2 cellular contexts compared by ENCODE assay signal in the genomic region with DNA sequence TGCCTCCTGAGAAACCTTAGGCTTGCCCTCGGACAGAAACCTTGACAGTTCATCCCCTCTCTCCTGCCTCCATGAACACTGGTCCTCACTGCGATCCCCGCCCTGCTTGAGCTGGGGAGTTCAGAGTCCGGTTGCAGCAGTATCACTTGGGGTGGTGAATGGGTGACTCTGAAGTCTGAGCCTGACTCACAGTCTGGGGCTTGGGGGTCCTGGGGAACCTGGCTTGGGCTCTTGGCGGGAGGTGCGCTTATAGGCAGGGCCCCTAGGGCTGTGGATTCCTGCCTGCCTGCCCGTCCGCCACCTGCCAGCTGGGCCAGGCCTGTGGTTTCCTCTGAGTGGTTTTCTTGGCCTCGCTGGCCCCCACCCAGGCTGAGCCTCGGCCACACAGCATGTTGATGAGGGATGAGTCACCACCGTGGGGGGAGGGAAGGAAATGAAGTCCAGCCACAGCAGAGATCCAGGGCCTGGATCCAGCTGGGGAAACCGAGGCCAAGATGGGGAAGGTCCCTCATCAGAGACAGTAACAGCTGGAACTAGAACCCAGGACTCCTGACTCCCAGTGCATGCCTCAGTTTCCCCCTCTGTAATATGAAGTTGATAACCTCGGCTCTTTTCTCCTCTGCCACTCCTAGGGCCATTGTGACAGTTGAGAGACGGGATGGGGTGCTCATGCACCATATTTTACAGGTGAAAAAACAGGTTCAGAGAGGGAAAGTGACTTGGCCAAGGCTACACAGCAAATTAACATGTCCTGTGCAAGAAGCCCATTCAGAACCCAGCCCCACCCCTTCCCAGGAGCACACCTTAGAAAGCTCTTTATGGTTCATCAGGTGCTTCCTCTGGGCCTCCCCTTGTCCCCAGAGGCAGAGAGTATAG.
A peak's percentile ranks its signal among the peaks of the same experiment; 100 is the strongest.
TF ChIP-seq lines count a peak whose summit lies in the region.

No MANE protein-coding gene starts in this region.

TF ChIP-seq in Ishikawa, 13 proteins besides CTCF, POLR2A, EP300 and RAD21 (continued from another document):
- TF ChIP-seq REST (IDR thresholded peaks at IDR 0.05; ENCODE audit: low read depth) (no peak), CREB1 (IDR thresholded peaks at IDR 0.05; ENCODE audit: low read depth) (no peak), TAF1 (IDR thresholded peaks at IDR 0.05; ENCODE audit: low read depth) (no peak), EGR1 (IDR thresholded peaks at IDR 0.05) (no peak), USF1 (IDR thresholded peaks at IDR 0.05) (no peak), TCF12 (IDR thresholded peaks at IDR 0.05; ENCODE audit: low read depth) (peak; percentile 94), ZBTB7A (IDR thresholded peaks at IDR 0.05; ENCODE audit: low read depth) (peak; percentile 78; the same call in 1 of the 2 replicates), FOXM1 (IDR thresholded peaks at IDR 0.05; ENCODE audit: borderline replicate concordance, low read depth) (peak; percentile 58; the same call in 1 of the 2 replicates), YY1 (IDR thresholded peaks at IDR 0.05; ENCODE audit: low read depth) (no peak), CEBPB (IDR thresholded peaks at IDR 0.05) (no peak; the same call in 1 of the 2 replicates), NFIC (IDR thresholded peaks at IDR 0.05) (peak; percentile 82)
- TF ChIP-seq, protein P1, sequence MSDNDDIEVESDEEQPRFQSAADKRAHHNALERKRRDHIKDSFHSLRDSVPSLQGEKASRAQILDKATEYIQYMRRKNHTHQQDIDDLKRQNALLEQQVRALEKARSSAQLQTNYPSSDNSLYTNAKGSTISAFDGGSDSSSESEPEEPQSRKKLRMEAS (IDR thresholded peaks at IDR 0.05), result peak; percentile 80

TF ChIP-seq in GM23338, 12 proteins besides CTCF, POLR2A, EP300 and RAD21 (continued from another document):
- TF ChIP-seq ZNF462 (CRISPR knock-in tag; IDR thresholded peaks at IDR 0.05) (no peak), JUNB (IDR thresholded peaks at IDR 0.05; ENCODE audit: unreplicated experiment) (no peak), EZH2phosphoT487 (IDR thresholded peaks at IDR 0.05; ENCODE audit: unreplicated experiment) (no peak), ZNF331 (CRISPR knock-in tag; IDR thresholded peaks at IDR 0.05; ENCODE audit: low read depth) (no peak), EZH2 (IDR thresholded peaks at IDR 0.05; ENCODE audit: low read depth, unreplicated experiment) (no peak), POLR2AphosphoS5 (IDR thresholded peaks at IDR 0.05; ENCODE audit: low read depth) (no peak), NANOG (IDR thresholded peaks at IDR 0.05; ENCODE audit: borderline replicate concordance) (no peak), ZNF114 (CRISPR knock-in tag; IDR thresholded peaks at IDR 0.05) (no peak), ETS1 (IDR thresholded peaks at IDR 0.05) (no peak), CREB1 (CRISPR knock-in tag; IDR thresholded peaks at IDR 0.05; ENCODE audit: low read depth) (no peak), REST (IDR thresholded peaks at IDR 0.05; ENCODE audit: unreplicated experiment) (no peak)
